ENCODE assay signal across 1 cellular context in genomic region chr17:50686494-50687199, GRCh38.
TF ChIP-seq lines count a peak whose summit lies in the region.

No MANE protein-coding gene starts in this region.

TF ChIP-seq in SK-N-SH treated with all-trans-retinoic acid at 6 μM for 48 hours, 23 proteins besides CTCF, POLR2A, EP300 and RAD21 (continued from another document):
- TF ChIP-seq, protein P1, sequence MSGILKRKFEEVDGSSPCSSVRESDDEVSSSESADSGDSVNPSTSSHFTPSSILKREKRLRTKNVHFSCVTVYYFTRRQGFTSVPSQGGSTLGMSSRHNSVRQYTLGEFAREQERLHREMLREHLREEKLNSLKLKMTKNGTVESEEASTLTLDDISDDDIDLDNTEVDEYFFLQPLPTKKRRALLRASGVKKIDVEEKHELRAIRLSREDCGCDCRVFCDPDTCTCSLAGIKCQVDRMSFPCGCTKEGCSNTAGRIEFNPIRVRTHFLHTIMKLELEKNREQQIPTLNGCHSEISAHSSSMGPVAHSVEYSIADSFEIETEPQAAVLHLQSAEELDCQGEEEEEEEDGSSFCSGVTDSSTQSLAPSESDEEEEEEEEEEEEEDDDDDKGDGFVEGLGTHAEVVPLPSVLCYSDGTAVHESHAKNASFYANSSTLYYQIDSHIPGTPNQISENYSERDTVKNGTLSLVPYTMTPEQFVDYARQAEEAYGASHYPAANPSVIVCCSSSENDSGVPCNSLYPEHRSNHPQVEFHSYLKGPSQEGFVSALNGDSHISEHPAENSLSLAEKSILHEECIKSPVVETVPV (CRISPR knock-in tag; IDR thresholded peaks at IDR 0.05), result no peak
- TF ChIP-seq ISL1 (CRISPR knock-in tag; IDR thresholded peaks at IDR 0.05), result peak; percentile 97
- TF ChIP-seq OSR1 (CRISPR knock-in tag; IDR thresholded peaks at IDR 0.05), result no peak
- no peak for TF ChIP-seq BACH2 (CRISPR knock-in tag; IDR thresholded peaks at IDR 0.05; ENCODE audit: borderline replicate concordance)
